In the genomic region with DNA sequence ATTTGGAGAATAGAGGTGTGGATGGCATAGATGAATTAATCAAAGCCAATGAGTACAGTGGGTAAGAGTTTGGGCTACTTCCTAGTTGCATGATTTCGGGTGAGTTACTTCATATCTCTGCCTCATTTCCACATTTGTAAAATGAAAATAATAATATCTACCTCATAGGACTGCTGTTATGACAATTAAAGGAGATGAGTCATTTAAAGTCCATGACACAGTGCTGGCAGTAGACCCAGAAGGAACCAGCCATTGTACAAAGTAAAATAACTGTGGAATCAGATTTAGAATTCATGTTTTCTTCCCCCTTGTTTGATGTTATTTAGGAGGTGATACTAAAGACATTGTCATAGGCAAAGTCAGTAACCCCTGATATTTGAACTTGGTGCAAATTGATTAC, we compare ENCODE assay signal across 20 cellular contexts.
DNase-seq lines count a peak whose midpoint lies in the region; ATAC-seq and TF ChIP-seq lines count a peak whose summit lies in the region.
"Had no signal": no experiment of that assay in that cellular context is flagged by ENCODE, and none has a peak within 500 bp of the region (broad histone marks: within the 10 kb centered on the region; RNA-seq: fewer than 3 reads in every experiment).

No MANE protein-coding gene starts in this region.

- DNase-seq in EH (ENCODE audit: low read depth) (peak; percentile 31), RWPE1 (ENCODE audit: low spot score) (peak; percentile 8), dermis microvascular lymphatic vessel endothelial cell (ENCODE audit: low read depth in 2 of 2) (peak; percentile 15 to 78), iris pigment epithelial cell (ENCODE audit: low read depth) (peak; percentile 51), left ventricle myocardium inferior (no peak), superior temporal gyrus (ENCODE audit: extremely low spot score) (no peak), NOMO-1 treated with dmso at 0.1 percent for 144 hours (lab: John Stamatoyannopoulos, UW; ENCODE audit: unreplicated experiment) (no peak)
- DNase-seq: activated CD4-positive, alpha-beta T cell treated with anti-CD3 and anti-CD28 coated beads for 1 hour; activated naive CD8-positive, alpha-beta T cell treated with anti-CD3 and anti-CD28 coated beads, Interleukin-2, amount 10 ng/mL, durations not matched to agents 7 days and 5 days; central memory CD4-positive, alpha-beta T cell; effector CD8-positive, alpha-beta T cell; foreskin melanocyte; H9; NCI-H187 treated with DMSO at 0.1 percent for 48 hours; nephron progenitor cell; Peyer's patch; small intestine; T1000 had no signal

- no peak overlapping the region for H3K4me3 ChIP-seq in left ventricle myocardium inferior
- H3K4me3 ChIP-seq: Peyer's patch had no signal

- ATAC-seq in GM19395 (IDR thresholded peaks at IDR 0.05; ENCODE audit: unreplicated experiment): no peak

- no peaks in the 10 kb centered on the region for H3K4me1 ChIP-seq in left ventricle myocardium inferior
- H3K4me1 ChIP-seq: Peyer's patch had no signal

- CTCF ChIA-PET in RWPE1 (lab: Yijun Ruan, JAX): no interaction called here

- H3K27me3 ChIP-seq in left ventricle myocardium inferior (ENCODE audit: low read depth): no peaks in the 10 kb centered on the region
- H3K27me3 ChIP-seq: Peyer's patch had no signal

- intact Hi-C loops in left ventricle myocardium inferior (cut with micrococcal nuclease): no loop called here

- no peaks in the 10 kb centered on the region for H3K36me3 ChIP-seq in left ventricle myocardium inferior
- H3K36me3 ChIP-seq: Peyer's patch had no signal

- H3K27ac ChIP-seq in RWPE1 (no peak overlapping the region), left ventricle myocardium inferior (replicated peaks) (no peak overlapping the region)
- H3K27ac ChIP-seq: C4-2B, Peyer's patch had no signal

- no peaks in the 10 kb centered on the region for H3K9me3 ChIP-seq in left ventricle myocardium inferior (replicated peaks)
- H3K9me3 ChIP-seq: Peyer's patch had no signal

- POLR2A ChIA-PET in RWPE1 (lab: Yijun Ruan, JAX; ENCODE audit: low non-redundant PET): no interaction called here

- TF ChIP-seq CTCF in RWPE1 (conservative IDR thresholded peaks at IDR 0.05; ENCODE audit: low read depth) (no peak), left ventricle myocardium inferior (IDR thresholded peaks at IDR 0.05; ENCODE audit: borderline replicate concordance) (no peak)

Comparison
In these comparisons a context has a peak if more than half of its experiments do, and no peak if none do; other contexts are left out.
1. DNase-seq: peak in EH (single experiment), RWPE1 (single experiment), dermis microvascular lymphatic vessel endothelial cell (2 of 2) and iris pigment epithelial cell (single experiment); none in left ventricle myocardium inferior (single experiment), superior temporal gyrus (single experiment) and NOMO-1 treated with dmso at 0.1 percent for 144 hours (single experiment).